ENCODE assay signal across 1 cellular context in genomic region chr7:23298885-23299769, GRCh38.
A peak's percentile ranks its signal among the peaks of the same experiment; 100 is the strongest.
TF ChIP-seq lines count a peak whose summit lies in the region.

Gene MALSU1 (plus strand): TSS chr7:23299339. CDS start chr7:23299353, 14 bp downstream.

TF ChIP-seq in GM12878, 131 proteins besides CTCF, POLR2A, EP300 and RAD21 (continued from another document):
- TF ChIP-seq CEBPZ (IDR thresholded peaks at IDR 0.05; ENCODE audit: low read depth, low read length) (no peak), TARDBP (IDR thresholded peaks at IDR 0.05; ENCODE audit: borderline replicate concordance) (no peak), STAT3 (IDR thresholded peaks at IDR 0.05; ENCODE audit: low read depth, low read length) (no peak), E2F8 (IDR thresholded peaks at IDR 0.05; ENCODE audit: low read depth, partially characterized antibody) (peak; percentile 59), SREBF2 (IDR thresholded peaks at IDR 0.05; ENCODE audit: low read length) (no peak), ESRRA (IDR thresholded peaks at IDR 0.05; ENCODE audit: low read length) (no peak), ZNF207 (IDR thresholded peaks at IDR 0.05; ENCODE audit: borderline replicate concordance) (0 out of 2 replicates have a peak, but pooled peaks have one; percentile 32), YY1 (IDR thresholded peaks at IDR 0.05; ENCODE audit: low read depth, low read length) (peak; percentile 90), BCL3 (IDR thresholded peaks at IDR 0.05; ENCODE audit: borderline replicate concordance, insufficient read depth, low read depth, low read length, poor library complexity, severe bottlenecking) (peak; percentile 23), NBN (IDR thresholded peaks at IDR 0.05) (peak; percentile 82; the same call in 1 of the 2 replicates), RUNX3 (IDR thresholded peaks at IDR 0.05; ENCODE audit: low read length) (peak; percentile 38; the same call in 1 of the 2 replicates), ZSCAN29 (IDR thresholded peaks at IDR 0.05) (no peak), EZH2 (IDR thresholded peaks at IDR 0.05; ENCODE audit: borderline replicate concordance, control insufficient read depth, low read depth, low read length) (no peak), STAT1 (conservative IDR thresholded peaks at IDR 0.05) (no peak), SUZ12 (IDR thresholded peaks at IDR 0.05; ENCODE audit: unreplicated experiment) (no peak), ZZZ3 (IDR thresholded peaks at IDR 0.05; ENCODE audit: control insufficient read depth, insufficient read length, low read depth) (no peak), KDM1A (IDR thresholded peaks at IDR 0.05; ENCODE audit: borderline replicate concordance) (no peak), PAX5 (IDR thresholded peaks at IDR 0.05; ENCODE audit: borderline replicate concordance, low read depth, low read length) (0 out of 2 replicates have a peak, but pooled peaks have one; percentile 59), TCF7 (IDR thresholded peaks at IDR 0.05; ENCODE audit: borderline replicate concordance) (no peak), TBL1XR1 (IDR thresholded peaks at IDR 0.05; ENCODE audit: low read depth, low read length) (no peak), CHD4 (IDR thresholded peaks at IDR 0.05) (no peak), NFIC (IDR thresholded peaks at IDR 0.05; ENCODE audit: low read depth, low read length) (no peak), ZNF622 (IDR thresholded peaks at IDR 0.05) (no peak), ZNF217 (IDR thresholded peaks at IDR 0.05) (no peak), NR2F1 (conservative IDR thresholded peaks at IDR 0.05) (0 out of 2 replicates have a peak, but pooled peaks have one; percentile 12), CEBPB (IDR thresholded peaks at IDR 0.05; ENCODE audit: borderline replicate concordance in 1 of 2, low read depth in 2 of 2, low read length in 2 of 2) (no peak), SMC3 (IDR thresholded peaks at IDR 0.05; ENCODE audit: borderline replicate concordance, low read length) (no peak), SRF (IDR thresholded peaks at IDR 0.05; ENCODE audit: low read depth in 2 of 2, low read length in 2 of 2) (peak; percentile 22 to 68; a peak in 3 of 4 replicates), SMARCA5 (IDR thresholded peaks at IDR 0.05) (no peak), JUND (IDR thresholded peaks at IDR 0.05; ENCODE audit: low read depth, low read length) (no peak), CUX1 (IDR thresholded peaks at IDR 0.05; ENCODE audit: insufficient replicate concordance, low read depth, low read length) (no peak), CREB1 (IDR thresholded peaks at IDR 0.05; ENCODE audit: low read depth) (peak; percentile 96), MAX (IDR thresholded peaks at IDR 0.05; ENCODE audit: low read depth, low read length) (peak; percentile 43; the same call in 1 of the 2 replicates), HDAC6 (IDR thresholded peaks at IDR 0.05; ENCODE audit: unreplicated experiment) (no peak), NRF1 (conservative IDR thresholded peaks at IDR 0.05; ENCODE audit: low read depth, low read length) (peak; percentile 42), ATF2 (IDR thresholded peaks at IDR 0.05; ENCODE audit: low read length) (peak; percentile 15; the same call in 1 of the 2 replicates), ZNF24 (IDR thresholded peaks at IDR 0.05) (no peak), CBFB (IDR thresholded peaks at IDR 0.05; ENCODE audit: low read depth) (peak; percentile 64; the same call in 1 of the 2 replicates), POU2F2 (IDR thresholded peaks at IDR 0.05; ENCODE audit: borderline replicate concordance, low read depth, low read length) (peak; percentile 78; the same call in 1 of the 3 replicates), NFYA (IDR thresholded peaks at IDR 0.05; ENCODE audit: borderline replicate concordance, low read depth, low read length) (no peak), IKZF1 (conservative IDR thresholded peaks at IDR 0.05) (no peak; the same call in none of the 2 replicates), MLLT1 (IDR thresholded peaks at IDR 0.05) (0 out of 2 replicates have a peak, but pooled peaks have one; percentile 48), MYC (IDR thresholded peaks at IDR 0.05; ENCODE audit: insufficient read depth, insufficient read length, insufficient replicate concordance, low read length, severe bottlenecking) (no peak), RELB (IDR thresholded peaks at IDR 0.05; ENCODE audit: low read depth) (peak; percentile 80)
